Comparison of ENCODE assay signal across 15 cellular contexts in the genomic region with DNA sequence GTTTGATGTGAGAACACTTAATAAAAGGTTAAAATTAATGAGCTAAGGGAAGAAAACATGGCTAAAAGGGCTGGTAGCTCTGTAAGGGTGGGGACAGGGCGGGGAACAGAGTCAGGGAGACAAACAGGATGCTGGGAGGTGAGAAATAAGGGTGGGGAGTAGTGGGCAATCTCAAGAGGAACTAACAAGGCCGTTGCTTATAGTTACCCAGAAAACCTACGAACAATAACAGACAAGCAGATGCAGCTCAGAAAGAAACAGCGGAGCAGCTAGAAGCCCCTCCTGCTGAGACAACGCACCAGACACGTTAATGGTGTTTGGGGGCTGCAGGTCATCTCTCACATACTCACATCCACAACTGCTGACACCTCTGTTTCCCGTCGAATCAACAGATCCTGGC. TPM values are rescaled to one million over a fixed set of nuclear protein-coding genes. Genes with fewer than 3 reads are reported as not detected.
A peak's percentile ranks its signal among the peaks of the same experiment; 100 is the strongest.
DNase-seq lines count a peak whose midpoint lies in the region; ATAC-seq and TF ChIP-seq lines count a peak whose summit lies in the region.
"Had no signal": no experiment of that assay in that cellular context is flagged by ENCODE, and none has a peak within 500 bp of the region (broad histone marks: within the 10 kb centered on the region; RNA-seq: fewer than 3 reads in every experiment).

No MANE protein-coding gene starts in this region.

- H3K4me3 Mint-ChIP-seq in T-helper 2 cell treated with Interferon-gamma antibody and Interleukin-4, amounts not matched to agents 5 μg/mL and 100 μg/mL, for 36 hours, result peak overlapping the region; percentile 53
- no peak overlapping the region for H3K4me3 Mint-ChIP-seq in mesothelial cell of epicardium

- no peaks in the 10 kb centered on the region for H3K4me1 ChIP-seq in GM23248 (ENCODE audit: insufficient read depth)
- H3K4me1 ChIP-seq: SJSA1 had no signal

- H3K4me2 ChIP-seq in GM23248 (ENCODE audit: unreplicated experiment), result no peak overlapping the region

- DNase-seq in activated gamma-delta T cell treated with Interleukin-2 at 50 U/mL for 16 hours (peak; percentile 54), activated gamma-delta T cell (lab: John Stamatoyannopoulos, UW) (no peak), sciatic nerve (ENCODE audit: low spot score) (no peak), GM23248 (no peak), mesothelial cell of epicardium (ENCODE audit: low spot score in 2 of 2, unreplicated experiment in 2 of 2) (no peak)
- DNase-seq in T-helper 2 cell treated with Interferon-gamma antibody and Interleukin-4, amounts not matched to agents 5 μg/mL and 100 μg/mL, for 36 hours (ENCODE audit: low spot score), result no peak
- DNase-seq in effector CD4-positive, alpha-beta T cell, result peak; percentile 36
- DNase-seq: cerebellar nuclear complex, DMS53, IMR-90, NCI-H1105 had no signal

- H3K9me3 ChIP-seq in GM23248 (ENCODE audit: low read depth), result no peaks in the 10 kb centered on the region
- H3K9me3 ChIP-seq: SJSA1, suprapubic skin had no signal

- peak overlapping the region; percentile 45 for H3K27ac Mint-ChIP-seq in T-helper 2 cell treated with Interferon-gamma antibody and Interleukin-4, amounts not matched to agents 5 μg/mL and 100 μg/mL, for 36 hours
- H3K27ac Mint-ChIP-seq in mesothelial cell of epicardium, result no peak overlapping the region

- H3K79me2 ChIP-seq in GM23248 (ENCODE audit: insufficient read depth), result no peaks in the 10 kb centered on the region

- no peaks in the 10 kb centered on the region for H3K27me3 ChIP-seq in GM23248 (replicated peaks; ENCODE audit: insufficient read depth)
- H3K27me3 ChIP-seq: SJSA1, suprapubic skin had no signal

- H2AFZ ChIP-seq in GM23248, result no peak overlapping the region

- no peak for TF ChIP-seq CTCF in mesothelial cell of epicardium (IDR thresholded peaks at IDR 0.05; ENCODE audit: unreplicated experiment)

- no peaks in the 10 kb centered on the region for H3K9me2 ChIP-seq in GM23248 (ENCODE audit: insufficient read depth)

- no peaks in the 10 kb centered on the region for H4K20me1 ChIP-seq in GM23248 (ENCODE audit: insufficient read depth)

- H3K27me3 Mint-ChIP-seq in T-helper 2 cell treated with Interferon-gamma antibody and Interleukin-4, amounts not matched to agents 5 μg/mL and 100 μg/mL, for 36 hours (ENCODE audit: low read depth), result peaks cover 53% of the 10 kb centered on the region
- no peaks in the 10 kb centered on the region for H3K27me3 Mint-ChIP-seq in mesothelial cell of epicardium (ENCODE audit: low read depth)

- 67 to 69% methylated on average over 7 to 8 of the region's 8 CpGs for WGBS in GM23248 (ENCODE audit: low coverage in 1 of 2, low lambda C conversion rate in 2 of 2, missing lambda C conversion rate in 2 of 2), 2 experiments

- H3K9me3 Mint-ChIP-seq in T-helper 2 cell treated with Interferon-gamma antibody and Interleukin-4, amounts not matched to agents 5 μg/mL and 100 μg/mL, for 36 hours, result no peaks in the 10 kb centered on the region
- H3K9me3 Mint-ChIP-seq in mesothelial cell of epicardium, result no peaks in the 10 kb centered on the region

- in situ Hi-C loops in GM23248 (cut with MboI), result no loop called here

- H3K27ac ChIP-seq in GM23248, result no peak overlapping the region
- H3K27ac ChIP-seq: SJSA1, suprapubic skin had no signal

- intact Hi-C loops in sciatic nerve (cut with DNase I), result no loop called here

- no peaks in the 10 kb centered on the region for H3F3A ChIP-seq in GM23248 (ENCODE audit: insufficient read depth)

- peaks cover 18% of the 10 kb centered on the region for H3K4me1 Mint-ChIP-seq in T-helper 2 cell treated with Interferon-gamma antibody and Interleukin-4, amounts not matched to agents 5 μg/mL and 100 μg/mL, for 36 hours (ENCODE audit: low read depth)
- peaks cover 1% of the 10 kb centered on the region for H3K4me1 Mint-ChIP-seq in mesothelial cell of epicardium

- H3K36me3 Mint-ChIP-seq in T-helper 2 cell treated with Interferon-gamma antibody and Interleukin-4, amounts not matched to agents 5 μg/mL and 100 μg/mL, for 36 hours (ENCODE audit: low read depth), result no peaks in the 10 kb centered on the region
- H3K36me3 Mint-ChIP-seq in mesothelial cell of epicardium, result no peaks in the 10 kb centered on the region

- H3K9ac ChIP-seq in GM23248, result no peak overlapping the region

- no peaks in the 10 kb centered on the region for H3K36me3 ChIP-seq in GM23248 (ENCODE audit: low read depth)
- H3K36me3 ChIP-seq: SJSA1, suprapubic skin had no signal

- H3K4me3 ChIP-seq in GM23248, result no peak overlapping the region
- H3K4me3 ChIP-seq: SJSA1, skin epidermis, suprapubic skin had no signal

- ATAC-seq in sciatic nerve (peak; percentile 79), HG03432 (IDR thresholded peaks at IDR 0.05; ENCODE audit: unreplicated experiment) (no peak)

RNA-seq across cellular contexts. Expression of a gene that starts 9.7 kb away (rescaled TPM):
- 80.8 TPM for total RNA-seq in sciatic nerve
- 12.8 and 14.7 TPM in 2 replicates for total RNA-seq in GM23248 (2014; rRNA removed; shearing (Covaris generic))
- polyA plus RNA-seq in GM23248 (2016; fragmentation: Nextera tagmentation; extraction: Ambion mirVana), result 12.9 and 13.8 TPM in 2 replicates
- total RNA-seq in mesothelial cell of epicardium, result 60.9 to 63.1 TPM (median 61.0 TPM) in 3 replicates

Comparison
In these comparisons a context has a peak if more than half of its experiments do, and no peak if none do; other contexts are left out.
1. DNase-seq: peak in activated gamma-delta T cell treated with Interleukin-2 at 50 U/mL for 16 hours (single experiment) and effector CD4-positive, alpha-beta T cell (single experiment); none in activated gamma-delta T cell (single experiment), T-helper 2 cell treated with Interferon-gamma antibody and Interleukin-4, amounts not matched to agents 5 μg/mL and 100 μg/mL, for 36 hours (single experiment), sciatic nerve (single experiment), GM23248 (single experiment) and mesothelial cell of epicardium (0 of 2).